1 cellular context compared by ENCODE assay signal in genomic region chr17:57115916-57116315, GRCh38.
TF ChIP-seq lines count a peak whose summit lies in the region.

No MANE protein-coding gene starts in this region.

TF ChIP-seq in H1, 55 proteins besides CTCF, POLR2A, EP300 and RAD21:
- TF ChIP-seq CREB1 (IDR thresholded peaks at IDR 0.05) (no peak), TCF12 (IDR thresholded peaks at IDR 0.05; ENCODE audit: low read depth, low read length) (no peak), SP4 (IDR thresholded peaks at IDR 0.05; ENCODE audit: low read length) (no peak), KDM5A (IDR thresholded peaks at IDR 0.05; ENCODE audit: low read length) (no peak)
TF ChIP-seq in H1: peak in this region for 0.
